8 cellular contexts compared by ENCODE assay signal in the genomic region with DNA sequence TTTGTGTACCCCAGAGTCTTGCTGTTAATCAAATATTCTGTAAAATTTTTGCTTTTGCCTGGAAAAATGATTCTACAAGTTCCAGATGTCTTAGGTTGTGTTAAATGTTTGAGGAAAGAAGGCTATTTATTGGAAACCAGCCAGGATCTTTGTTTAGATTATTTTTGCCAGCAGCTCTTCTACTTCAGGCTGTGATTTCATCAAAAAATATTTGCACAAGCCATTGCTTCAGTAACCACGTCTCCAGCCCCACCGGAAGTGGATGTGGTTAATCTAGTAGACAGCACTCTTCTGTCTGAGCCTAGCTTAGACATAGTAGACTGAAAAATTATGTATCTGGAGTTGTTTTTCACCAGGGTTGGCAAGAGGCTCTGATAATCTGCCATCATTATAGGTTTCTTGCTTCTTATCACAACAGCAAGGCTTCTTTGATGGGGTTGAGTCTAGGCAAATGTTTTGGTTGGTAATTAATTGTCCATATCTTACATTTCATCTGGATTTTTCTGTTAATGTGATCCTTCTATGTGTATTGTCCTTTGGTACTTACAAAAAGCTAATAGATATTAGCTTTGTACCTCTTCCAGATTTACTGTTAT. TPM values are rescaled to one million over a fixed set of nuclear protein-coding genes. Genes with fewer than 3 reads are reported as not detected.
DNase-seq lines count a peak whose midpoint lies in the region; ATAC-seq and TF ChIP-seq lines count a peak whose summit lies in the region.

No MANE protein-coding gene starts in this region.

- no peak for ATAC-seq in Right ventricle myocardium inferior
- no peak for ATAC-seq in Right ventricle myocardium superior (ENCODE audit: poor library complexity)
- ATAC-seq in HG02973 (IDR thresholded peaks at IDR 0.05; ENCODE audit: unreplicated experiment) = peak; percentile 67

- H3K27ac ChIP-seq in fibroblast of lung (ENCODE audit: insufficient read depth, low read length) = peak overlapping the region; percentile 1

- H3K4me1 ChIP-seq in fibroblast of lung (ENCODE audit: control insufficient read depth, extremely low read depth, insufficient read depth, low read length) = peaks cover 9% of the 10 kb centered on the region

- no peaks in the 10 kb centered on the region for H3K79me2 ChIP-seq in fibroblast of lung (ENCODE audit: control insufficient read depth, insufficient read depth, low read length)

- no peak overlapping the region for H3K4me2 ChIP-seq in fibroblast of lung (ENCODE audit: extremely low read depth, insufficient read depth, low read length)

- intact Hi-C loops in Right ventricle myocardium inferior (cut with DNase I) (no loop called here), Right ventricle myocardium superior (cut with DNase I) (no loop called here)

- H3K9me3 ChIP-seq in fibroblast of lung (ENCODE audit: control insufficient read depth, insufficient read depth, low read depth, low read length) = no peaks in the 10 kb centered on the region

- no peaks in the 10 kb centered on the region for H3K36me3 ChIP-seq in fibroblast of lung (ENCODE audit: control insufficient read depth, insufficient read depth, low read length)

- DNase-seq in Right ventricle myocardium inferior (ENCODE audit: missing footprints) = peak; percentile 58
- DNase-seq in Right ventricle myocardium superior = no peak
- peak; percentile 13 for DNase-seq in NCI-H526 treated with DMSO at 0.1 percent for 48 hours (lab: John Stamatoyannopoulos, UW)
- DNase-seq in activated CD8-positive, alpha-beta memory T cell treated with anti-CD3 and anti-CD28 coated beads for 4 hours (ENCODE audit: low read depth in 2 of 2) = peak; percentile 61 to 76
- DNase-seq in fibroblast of lung (ENCODE audit: low read depth in 2 of 2) = peak; percentile 98 to 99
- DNase-seq in stimulated activated CD4-positive, alpha-beta T cell treated with anti-CD3 and anti-CD28 coated beads, Interleukin-15, amount 100 ng/mL, for 48 hours (ENCODE audit: low read depth in 2 of 2) = peak; percentile 42 to 50
- no peak for DNase-seq in cerebellar cortex (ENCODE audit: low spot score)

- H2AFZ ChIP-seq in fibroblast of lung (ENCODE audit: low read length) = no peak overlapping the region

- no peak for TF ChIP-seq CTCF in fibroblast of lung (conservative IDR thresholded peaks at IDR 0.05 in 1 of 2, IDR thresholded peaks at IDR 0.05 in 1 of 2; ENCODE audit: low read depth in 1 of 2, low read length in 2 of 2)

- H3K4me3 ChIP-seq in fibroblast of lung (replicated peaks in 1 of 4; ENCODE audit: control extremely low read depth in 1 of 4, insufficient read depth in 1 of 4, low read depth in 3 of 4, low read length in 4 of 4) = no peak overlapping the region

- no peaks in the 10 kb centered on the region for H3K27me3 ChIP-seq in fibroblast of lung (ENCODE audit: control insufficient read depth, insufficient read depth, low read length)

- no peak overlapping the region for H3K9ac ChIP-seq in fibroblast of lung (ENCODE audit: insufficient read depth, low read length)

- H4K20me1 ChIP-seq in fibroblast of lung (ENCODE audit: control insufficient read depth, extremely low read depth, insufficient read depth, low read length) = no peaks in the 10 kb centered on the region

RNA-seq across cellular contexts. Expression of gene KCTD16, which starts 17.1 kb away (rescaled TPM):
- total RNA-seq in Right ventricle myocardium inferior = 0.03 TPM
- 0.03 TPM for total RNA-seq in Right ventricle myocardium superior
- 1.0 and 1.2 TPM in 2 replicates for total RNA-seq in fibroblast of lung
- polyA plus RNA-seq in fibroblast of lung = 0.32 and 0.38 TPM in 2 replicates
- polyA plus RNA-seq in fibroblast of lung (2012) = 0.19 and 0.20 TPM in 2 replicates
- polyA minus RNA-seq in fibroblast of lung (ENCODE audit: low replicate concordance) = 0.52 TPM in 1 of 2 replicates, not detected in the other

RNA-seq across cellular contexts. Expression of gene YIPF5, which starts 17.3 kb away (rescaled TPM):
- 22.5 TPM for total RNA-seq in Right ventricle myocardium inferior
- 21.3 TPM for total RNA-seq in Right ventricle myocardium superior
- 69.6 and 83.2 TPM in 2 replicates for total RNA-seq in fibroblast of lung
- polyA plus RNA-seq in fibroblast of lung = 110 and 175 TPM in 2 replicates
- polyA plus RNA-seq in fibroblast of lung (2012) = 81.7 and 112 TPM in 2 replicates
- polyA minus RNA-seq in fibroblast of lung (ENCODE audit: low replicate concordance) = 59.6 and 66.4 TPM in 2 replicates

Comparison
In these comparisons a context has a peak if more than half of its experiments do, and no peak if none do; other contexts are left out.
1. DNase-seq: peak in Right ventricle myocardium inferior (single experiment), NCI-H526 treated with DMSO at 0.1 percent for 48 hours (single experiment), activated CD8-positive, alpha-beta memory T cell treated with anti-CD3 and anti-CD28 coated beads for 4 hours (2 of 2), fibroblast of lung (2 of 2) and stimulated activated CD4-positive, alpha-beta T cell treated with anti-CD3 and anti-CD28 coated beads, Interleukin-15, amount 100 ng/mL, for 48 hours (2 of 2); none in Right ventricle myocardium superior (single experiment) and cerebellar cortex (single experiment).